11 cellular contexts compared by ENCODE assay signal in genomic region chr2:236670235-236670620, GRCh38.
"Had no signal": no experiment of that assay in that cellular context is flagged by ENCODE, and none has a peak within 500 bp of the region (broad histone marks: within the 10 kb centered on the region; RNA-seq: fewer than 3 reads in every experiment).

No MANE protein-coding gene starts in this region.

- H3K36me3 ChIP-seq: brain microvascular endothelial cell, thyroid gland had no signal

- DNase-seq: activated B cell treated with CpG ODN at 0.5 μM for 24 hours; activated CD4-positive, alpha-beta T cell treated with anti-CD3 and anti-CD28 coated beads, Interleukin-2, amount 10 ng/mL, durations not matched to agents 7 days and 5 days; activated gamma-delta T cell; activated naive CD8-positive, alpha-beta T cell treated with anti-CD3 and anti-CD28 coated beads for 36 hours; brain microvascular endothelial cell; cerebellar nuclear complex; naive thymus-derived CD8-positive, alpha-beta T cell; SK-N-SH; stimulated activated CD4-positive, alpha-beta T cell treated with anti-CD3 and anti-CD28 coated beads, Interleukin-4, amount 100 ng/mL, for 24 hours; stimulated activated naive CD8-positive, alpha-beta T cell treated with anti-CD3 and anti-CD28 coated beads, Interleukin-15, amount 100 ng/mL, for 72 hours; thyroid gland had no signal

- H3K4me3 ChIP-seq: thyroid gland had no signal

- H3K9me3 ChIP-seq: SK-N-SH, thyroid gland had no signal

- ATAC-seq: naive thymus-derived CD8-positive, alpha-beta T cell; stimulated activated naive CD8-positive, alpha-beta T cell treated with anti-CD3 and anti-CD28 coated beads, Interleukin-15, amount 100 ng/mL, for 72 hours had no signal

- H3K9me3 Mint-ChIP-seq: activated CD4-positive, alpha-beta T cell treated with anti-CD3 and anti-CD28 coated beads, Interleukin-2, amount 10 ng/mL, durations not matched to agents 7 days and 5 days had no signal

- H3K27ac ChIP-seq: brain microvascular endothelial cell, thyroid gland had no signal

- H3K4me1 Mint-ChIP-seq: activated B cell treated with CpG ODN at 0.5 μM for 24 hours; activated CD4-positive, alpha-beta T cell treated with anti-CD3 and anti-CD28 coated beads, Interleukin-2, amount 10 ng/mL, durations not matched to agents 7 days and 5 days; activated naive CD8-positive, alpha-beta T cell treated with anti-CD3 and anti-CD28 coated beads for 36 hours; stimulated activated naive CD8-positive, alpha-beta T cell treated with anti-CD3 and anti-CD28 coated beads, Interleukin-15, amount 100 ng/mL, for 72 hours had no signal

- H3K27ac Mint-ChIP-seq: activated B cell treated with CpG ODN at 0.5 μM for 24 hours; activated CD4-positive, alpha-beta T cell treated with anti-CD3 and anti-CD28 coated beads, Interleukin-2, amount 10 ng/mL, durations not matched to agents 7 days and 5 days; activated naive CD8-positive, alpha-beta T cell treated with anti-CD3 and anti-CD28 coated beads for 36 hours; stimulated activated naive CD8-positive, alpha-beta T cell treated with anti-CD3 and anti-CD28 coated beads, Interleukin-15, amount 100 ng/mL, for 72 hours had no signal

- H3K4me3 Mint-ChIP-seq: activated B cell treated with CpG ODN at 0.5 μM for 24 hours; activated CD4-positive, alpha-beta T cell treated with anti-CD3 and anti-CD28 coated beads, Interleukin-2, amount 10 ng/mL, durations not matched to agents 7 days and 5 days; activated naive CD8-positive, alpha-beta T cell treated with anti-CD3 and anti-CD28 coated beads for 36 hours; naive thymus-derived CD8-positive, alpha-beta T cell; stimulated activated naive CD8-positive, alpha-beta T cell treated with anti-CD3 and anti-CD28 coated beads, Interleukin-15, amount 100 ng/mL, for 72 hours had no signal

- H3K27me3 Mint-ChIP-seq: activated CD4-positive, alpha-beta T cell treated with anti-CD3 and anti-CD28 coated beads, Interleukin-2, amount 10 ng/mL, durations not matched to agents 7 days and 5 days had no signal

- H3K36me3 Mint-ChIP-seq: activated naive CD8-positive, alpha-beta T cell treated with anti-CD3 and anti-CD28 coated beads for 36 hours had no signal

- H3K27me3 ChIP-seq: brain microvascular endothelial cell, thyroid gland had no signal
